In genomic region chr3:130529816-130530215, GRCh38 we compare ENCODE assay signal across 24 cellular contexts. TPM values are rescaled to one million over a fixed set of nuclear protein-coding genes. Genes with fewer than 3 reads are reported as not detected.
DNase-seq lines count a peak whose midpoint lies in the region; ATAC-seq, FAIRE-seq and TF ChIP-seq lines count a peak whose summit lies in the region.
"Had no signal": no experiment of that assay in that cellular context is flagged by ENCODE, and none has a peak within 500 bp of the region (broad histone marks: within the 10 kb centered on the region; RNA-seq: fewer than 3 reads in every experiment).

No MANE protein-coding gene starts in this region.

- no peaks in the 10 kb centered on the region for H4K20me1 ChIP-seq in GM12878 (ENCODE audit: control insufficient read depth, insufficient read depth)

- H3K4me1 Mint-ChIP-seq in activated naive CD8-positive, alpha-beta T cell treated with anti-CD3 and anti-CD28 coated beads, Interleukin-2, amount 10 ng/mL, durations not matched to agents 7 days and 5 days = peaks cover 9% of the 10 kb centered on the region
- H3K4me1 Mint-ChIP-seq in activated naive CD8-positive, alpha-beta T cell treated with anti-CD3 and anti-CD28 coated beads for 36 hours = peaks cover 10% of the 10 kb centered on the region
- peaks cover 11% of the 10 kb centered on the region for H3K4me1 Mint-ChIP-seq in stimulated activated effector memory CD8-positive, alpha-beta T cell treated with anti-CD3 and anti-CD28 coated beads, Interleukin-12 subunit alpha, Interleukin-12 subunit beta, amount 100 ng/mL, for 72 hours

- TF ChIP-seq EP300 in GM12878 (IDR thresholded peaks at IDR 0.05; ENCODE audit: borderline replicate concordance in 1 of 2, control insufficient read depth in 1 of 2, low read depth in 2 of 2, low read length in 2 of 2) = no peak

- ATAC-seq in activated naive CD8-positive, alpha-beta T cell treated with anti-CD3 and anti-CD28 coated beads, Interleukin-2, amount 10 ng/mL, durations not matched to agents 7 days and 5 days (ENCODE audit: low read depth) = no peak
- ATAC-seq in HG02981 (IDR thresholded peaks at IDR 0.05; ENCODE audit: unreplicated experiment) (peak; percentile 60), GM12878 (peak; percentile 41; the same call in 2 of the 3 replicates)
- ATAC-seq in stimulated activated effector memory CD8-positive, alpha-beta T cell treated with anti-CD3 and anti-CD28 coated beads, Interleukin-12 subunit alpha, Interleukin-12 subunit beta, amount 100 ng/mL, for 72 hours = peak; percentile 27
- ATAC-seq: HepG2, left lung had no signal

- H3K9me3 Mint-ChIP-seq in activated naive CD8-positive, alpha-beta T cell treated with anti-CD3 and anti-CD28 coated beads, Interleukin-2, amount 10 ng/mL, durations not matched to agents 7 days and 5 days = no peaks in the 10 kb centered on the region
- H3K9me3 Mint-ChIP-seq in activated naive CD8-positive, alpha-beta T cell treated with anti-CD3 and anti-CD28 coated beads for 36 hours = no peaks in the 10 kb centered on the region
- no peaks in the 10 kb centered on the region for H3K9me3 Mint-ChIP-seq in stimulated activated effector memory CD8-positive, alpha-beta T cell treated with anti-CD3 and anti-CD28 coated beads, Interleukin-12 subunit alpha, Interleukin-12 subunit beta, amount 100 ng/mL, for 72 hours

- H3K4me1 ChIP-seq in GM12878 (ENCODE audit: control insufficient read depth, insufficient read depth, low read length) = no peaks in the 10 kb centered on the region
- H3K4me1 ChIP-seq: left lung, right atrium auricular region had no signal

- H3K9me3 ChIP-seq in GM12878 (replicated peaks; ENCODE audit: control insufficient read depth, insufficient read depth, low read length) = no peaks in the 10 kb centered on the region
- H3K9me3 ChIP-seq: left lung, right atrium auricular region, thoracic aorta had no signal

- no peak overlapping the region for H2AFZ ChIP-seq in GM12878 (ENCODE audit: control insufficient read depth, low read depth, low read length)

- H3K27ac ChIP-seq in GM12878 (ENCODE audit: control insufficient read depth, insufficient read depth) = no peak overlapping the region
- H3K27ac ChIP-seq: left lung, right atrium auricular region, thoracic aorta had no signal

- CTCF ChIA-PET in GM12878 (lab: Yijun Ruan, JAX) = interaction anchor here (0.6 to 0.8 kb wide), 2 partner anchors 38 to 49 kb away, joined by 3 read pairs; no protein-coding TSS in a partner anchor

- RAD21 ChIA-PET in GM12878 (lab: Charles Lee; ENCODE audit: unreplicated experiment) = no interaction called here

- TF ChIP-seq POLR2A in GM12878 (IDR thresholded peaks at IDR 0.05; ENCODE audit: low read depth, low read length) = no peak

- in situ Hi-C loops in GM12878 (cut with MboI) = no loop called here

- H3K27me3 ChIP-seq in GM12878 (replicated peaks in 1 of 2; ENCODE audit: control insufficient read depth in 2 of 2, insufficient read depth in 2 of 2, low read length in 1 of 2) = no peaks in the 10 kb centered on the region; a peak in 1 of 4 replicates
- H3K27me3 ChIP-seq: left lung, right atrium auricular region had no signal

- POLR2A ChIA-PET in activated naive CD8-positive, alpha-beta T cell treated with anti-CD3 and anti-CD28 coated beads, Interleukin-2, amount 10 ng/mL, durations not matched to agents 7 days and 5 days (lab: Charles Lee) = no interaction called here
- POLR2A ChIA-PET in GM12878 (lab: Charles Lee) = no interaction called here

- no peak for TF ChIP-seq CTCF in GM12878 (IDR thresholded peaks at IDR 0.05 in 2 of 3, conservative IDR thresholded peaks at IDR 0.05 in 1 of 3; ENCODE audit: control insufficient read depth in 2 of 3, extremely low read depth in 1 of 3, insufficient read depth in 1 of 3, low read depth in 3 of 3, low read length in 3 of 3)

- H3K79me2 ChIP-seq in GM12878 (ENCODE audit: control insufficient read depth, insufficient read depth, low read length) = no peaks in the 10 kb centered on the region

- no peak overlapping the region for H3K9ac ChIP-seq in GM12878 (ENCODE audit: control insufficient read depth, insufficient read depth, low read length)

- H3K36me3 Mint-ChIP-seq in activated naive CD8-positive, alpha-beta T cell treated with anti-CD3 and anti-CD28 coated beads, Interleukin-2, amount 10 ng/mL, durations not matched to agents 7 days and 5 days = no peaks in the 10 kb centered on the region
- H3K36me3 Mint-ChIP-seq in activated naive CD8-positive, alpha-beta T cell treated with anti-CD3 and anti-CD28 coated beads for 36 hours = no peaks in the 10 kb centered on the region
- H3K36me3 Mint-ChIP-seq in stimulated activated effector memory CD8-positive, alpha-beta T cell treated with anti-CD3 and anti-CD28 coated beads, Interleukin-12 subunit alpha, Interleukin-12 subunit beta, amount 100 ng/mL, for 72 hours = no peaks in the 10 kb centered on the region

- no peaks in the 10 kb centered on the region for H3K36me3 ChIP-seq in GM12878 (ENCODE audit: control insufficient read depth in 2 of 2, insufficient read depth in 2 of 2, low read length in 1 of 2)
- H3K36me3 ChIP-seq: left lung, right atrium auricular region, thoracic aorta had no signal

- DNase-seq in activated naive CD8-positive, alpha-beta T cell treated with anti-CD3 and anti-CD28 coated beads, Interleukin-2, amount 10 ng/mL, durations not matched to agents 7 days and 5 days = no peak
- DNase-seq in activated naive CD8-positive, alpha-beta T cell treated with anti-CD3 and anti-CD28 coated beads for 36 hours = no peak
- DNase-seq in GM12878 (ENCODE audit: low read depth, low spot score) (no peak), amygdala (lab: John Stamatoyannopoulos, UW) (no peak), COLO829 (ENCODE audit: low spot score) (no peak)
- no peak for DNase-seq in stimulated activated effector memory CD8-positive, alpha-beta T cell treated with anti-CD3 and anti-CD28 coated beads, Interleukin-12 subunit alpha, Interleukin-12 subunit beta, amount 100 ng/mL, for 72 hours (ENCODE audit: low spot score in 2 of 2)
- no peak for DNase-seq in activated CD8-positive, alpha-beta memory T cell treated with anti-CD3 and anti-CD28 coated beads, Interleukin-2, amount 50 U/mL, for 48 hours
- DNase-seq: ACHN; activated CD4-positive, alpha-beta T cell treated with anti-CD3 and anti-CD28 coated beads for 48 hours; aorta; C1 segment of cervical spinal cord; effector CD8-positive, alpha-beta T cell; left lung; NCI-H1694 treated with DMSO at 0.1 percent for 48 hours; Right ventricle myocardium superior had no signal

- peak overlapping the region; percentile 42 for H3K27ac Mint-ChIP-seq in activated naive CD8-positive, alpha-beta T cell treated with anti-CD3 and anti-CD28 coated beads, Interleukin-2, amount 10 ng/mL, durations not matched to agents 7 days and 5 days
- no peak overlapping the region for H3K27ac Mint-ChIP-seq in activated naive CD8-positive, alpha-beta T cell treated with anti-CD3 and anti-CD28 coated beads for 36 hours
- no peak overlapping the region for H3K27ac Mint-ChIP-seq in stimulated activated effector memory CD8-positive, alpha-beta T cell treated with anti-CD3 and anti-CD28 coated beads, Interleukin-12 subunit alpha, Interleukin-12 subunit beta, amount 100 ng/mL, for 72 hours

- WGBS in GM12878 (ENCODE audit: insufficient coverage, insufficient replicate concordance, low lambda C conversion rate, missing lambda C conversion rate) = 8% methylated on average over 5 of the region's 5 CpGs

- BruUV-seq in GM12878 (replicated peaks; lab: Mats Ljungman, UMichigan) = no TSS peak

- FAIRE-seq in GM12878 (lab: Jason Lieb, UNC) = no peak
- FAIRE-seq: HepG2 had no signal

- intact Hi-C loops in GM12878 (cut with micrococcal nuclease; ENCODE audit: unreplicated experiment) = no loop called here

- no peak overlapping the region for H3K4me2 ChIP-seq in GM12878 (ENCODE audit: control insufficient read depth, insufficient read depth)

- no peak overlapping the region for H3K4me3 ChIP-seq in GM12878
- H3K4me3 ChIP-seq: left lung, right atrium auricular region, thoracic aorta had no signal

- no peak for TF ChIP-seq RAD21 in GM12878 (IDR thresholded peaks at IDR 0.05; ENCODE audit: insufficient read depth, low read depth, low read length)

- H3K27me3 Mint-ChIP-seq in activated naive CD8-positive, alpha-beta T cell treated with anti-CD3 and anti-CD28 coated beads, Interleukin-2, amount 10 ng/mL, durations not matched to agents 7 days and 5 days = peaks cover 6% of the 10 kb centered on the region
- peaks cover 6% of the 10 kb centered on the region for H3K27me3 Mint-ChIP-seq in activated naive CD8-positive, alpha-beta T cell treated with anti-CD3 and anti-CD28 coated beads for 36 hours

- SMC1A ChIA-PET in GM12878 (lab: Charles Lee; ENCODE audit: uncharacterized antibody, unreplicated experiment) = no interaction called here

- H3K4me3 Mint-ChIP-seq in activated naive CD8-positive, alpha-beta T cell treated with anti-CD3 and anti-CD28 coated beads, Interleukin-2, amount 10 ng/mL, durations not matched to agents 7 days and 5 days = no peak overlapping the region
- no peak overlapping the region for H3K4me3 Mint-ChIP-seq in activated naive CD8-positive, alpha-beta T cell treated with anti-CD3 and anti-CD28 coated beads for 36 hours
- no peak overlapping the region for H3K4me3 Mint-ChIP-seq in stimulated activated effector memory CD8-positive, alpha-beta T cell treated with anti-CD3 and anti-CD28 coated beads, Interleukin-12 subunit alpha, Interleukin-12 subunit beta, amount 100 ng/mL, for 72 hours

TF ChIP-seq in GM12878, 131 proteins besides CTCF, POLR2A, EP300 and RAD21 (continues in another document):
- TF ChIP-seq POLR2AphosphoS2 (IDR thresholded peaks at IDR 0.05; ENCODE audit: low read depth, low read length) = no peak

RNA-seq across cellular contexts. Expression of gene COL6A6, which starts 12.8 kb away (rescaled TPM):
- not detected for total RNA-seq in activated naive CD8-positive, alpha-beta T cell treated with anti-CD3 and anti-CD28 coated beads, Interleukin-2, amount 10 ng/mL, durations not matched to agents 7 days and 5 days
- not detected for total RNA-seq in activated naive CD8-positive, alpha-beta T cell treated with anti-CD3 and anti-CD28 coated beads for 36 hours
- total RNA-seq in GM12878 (2013; cell fraction: nucleolus; rRNA removed) = 0.06 TPM in 1 of 2 replicates, not detected in the other
- total RNA-seq in GM12878 (2014; rRNA removed) (not detected in 2 replicates), GM12878 (2014; rRNA removed; fragmentation: Illumina TruSeq; extraction: Trizol) (not detected in 2 replicates), GM12878 (2021) (not detected in 2 replicates)
- polyA plus RNA-seq in GM12878 (2011; ENCODE audit: low read depth) = not detected
- polyA plus RNA-seq in GM12878 (2011; rRNA removed) (not detected in 2 replicates), GM12878 (2014; fragmentation: Illumina TruSeq; extraction: Trizol) (not detected in 2 replicates), GM12878 (2014; fragmentation: Nextera tagmentation; extraction: Ambion mirVana) (under 1 TPM in 1 of 2 experiments, not detected in 1; 0.02 TPM), GM12878 (2014; rRNA removed) (not detected in 2 replicates), GM12878 (2016; fragmentation: Nextera tagmentation; extraction: Ambion mirVana) (under 1 TPM in 1 of 2 experiments, not detected in 1; 0.01 TPM)
- polyA plus RNA-seq in GM12878 (2011; cell fraction: cytosol; rRNA removed) = not detected in 2 replicates
- polyA plus RNA-seq in GM12878 (2011; cell fraction: nucleus; rRNA removed) = not detected in 2 replicates
- polyA plus RNA-seq in GM12878 (2012) = 0.03 TPM in 1 of 2 replicates, not detected in the other
- not detected in 2 replicates for polyA minus RNA-seq in GM12878 (2011; rRNA and poly(A)+ RNA removed)
- polyA minus RNA-seq in GM12878 (2011; cell fraction: cytosol; rRNA and poly(A)+ RNA removed) = not detected in 2 replicates
- polyA minus RNA-seq in GM12878 (2011; cell fraction: nucleus; rRNA and poly(A)+ RNA removed) = not detected in 2 replicates
- total RNA-seq: chondrocyte, glomerular endothelial cell, H4, HepG2, MCF 10A, NCI-H460 had no signal
- polyA plus RNA-seq: HepG2 had no signal
